ENCODE assay signal across 10 cellular contexts in the genomic region with DNA sequence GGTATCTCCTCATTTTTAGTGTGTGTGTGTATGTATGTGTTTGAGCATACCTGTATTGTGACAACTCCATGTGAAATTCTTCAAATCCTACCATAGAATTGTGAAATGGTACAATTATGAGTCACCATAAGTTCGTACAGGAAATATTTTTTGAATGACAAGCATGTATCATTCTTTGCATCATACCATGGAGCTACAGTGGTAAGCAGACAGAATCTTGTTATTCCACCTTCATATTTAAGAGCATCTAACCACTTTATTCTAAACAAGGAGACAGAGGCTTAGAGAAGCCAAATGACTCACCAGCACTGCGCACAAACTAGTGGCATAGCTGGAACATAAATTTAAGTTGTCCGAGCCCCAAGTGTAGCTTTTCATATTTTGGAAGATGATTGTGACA. TPM values are rescaled to one million over a fixed set of nuclear protein-coding genes. Genes with fewer than 3 reads are reported as not detected.
DNase-seq lines count a peak whose midpoint lies in the region; ATAC-seq and FAIRE-seq lines count a peak whose summit lies in the region.
"Had no signal": no experiment of that assay in that cellular context is flagged by ENCODE, and none has a peak within 500 bp of the region (broad histone marks: within the 10 kb centered on the region; RNA-seq: fewer than 3 reads in every experiment).

No MANE protein-coding gene starts in this region.

- no peak overlapping the region for H3K4me3 Mint-ChIP-seq in memory B cell
- H3K4me3 Mint-ChIP-seq: H9 had no signal

- no peaks in the 10 kb centered on the region for H3K27me3 Mint-ChIP-seq in memory B cell

- DNase-seq in Daoy (ENCODE audit: low read depth) (peak; percentile 22), HTR-8/SVneo (ENCODE audit: insufficient read length, low spot score) (peak; percentile 60), adipocyte (ENCODE audit: low read depth) (peak; percentile 86), memory B cell (ENCODE audit: low spot score in 2 of 2) (no peak), NCI-H2196 treated with DMSO at 0.1 percent for 48 hours (lab: John Stamatoyannopoulos, UW; ENCODE audit: unreplicated experiment) (no peak)
- DNase-seq: effector memory CD4-positive, alpha-beta T cell; H9 had no signal

- H3K4me3 ChIP-seq in adipocyte (ENCODE audit: low read length), result no peak overlapping the region

- peaks cover 8% of the 10 kb centered on the region for H3K4me1 Mint-ChIP-seq in memory B cell

- peak overlapping the region; percentile 18 for H3K27ac Mint-ChIP-seq in memory B cell
- H3K27ac Mint-ChIP-seq: H9 had no signal

- H3K36me3 ChIP-seq in adipocyte (ENCODE audit: control insufficient read depth, insufficient read depth, low read length, severe bottlenecking), result no peaks in the 10 kb centered on the region

- H3K4me1 ChIP-seq in adipocyte (ENCODE audit: control insufficient read depth, insufficient read depth, low read length), result peaks cover 18% of the 10 kb centered on the region

- no peak for ATAC-seq in memory B cell (ENCODE audit: low read depth)
- no peak for ATAC-seq in HG03135 (IDR thresholded peaks at IDR 0.05; ENCODE audit: unreplicated experiment)
- ATAC-seq in GM18520 (IDR thresholded peaks at IDR 0.05; ENCODE audit: unreplicated experiment), result no peak
- ATAC-seq in GM21576 (IDR thresholded peaks at IDR 0.05; ENCODE audit: unreplicated experiment), result no peak

- no peaks in the 10 kb centered on the region for H3K9me3 ChIP-seq in adipocyte (ENCODE audit: control insufficient read depth, low read length)

- FAIRE-seq in HTR-8/SVneo (lab: Jason Lieb, UNC), result no peak

- peak overlapping the region; percentile 31 for H3K9ac ChIP-seq in adipocyte (ENCODE audit: low read length)

- no peaks in the 10 kb centered on the region for H3K27me3 ChIP-seq in adipocyte (replicated peaks; ENCODE audit: control insufficient read depth, insufficient read depth, low read length)

- H3K36me3 Mint-ChIP-seq in memory B cell, result no peaks in the 10 kb centered on the region

- H3K9me3 Mint-ChIP-seq in memory B cell, result no peaks in the 10 kb centered on the region
- H3K9me3 Mint-ChIP-seq: H9 had no signal

RNA-seq across cellular contexts. Expression of gene EPSTI1, which starts 4.5 kb away (rescaled TPM):
- total RNA-seq in Daoy (2014; rRNA removed; shearing (Covaris generic)), result 0.86 and 1.4 TPM in 2 replicates

RNA-seq across cellular contexts. Expression of gene DNAJC15, which starts 26.8 kb away (rescaled TPM):
- 9.3 and 12.3 TPM in 2 replicates for total RNA-seq in Daoy (2014; rRNA removed; shearing (Covaris generic))

Comparison
In these comparisons a context has a peak if more than half of its experiments do, and no peak if none do; other contexts are left out.
1. DNase-seq: peak in Daoy (single experiment), HTR-8/SVneo (single experiment) and adipocyte (single experiment); none in memory B cell (0 of 2) and NCI-H2196 treated with DMSO at 0.1 percent for 48 hours (single experiment).